ENCODE assay signal across 16 cellular contexts in genomic region chr1:158007180-158007579, GRCh38. TPM values are rescaled to one million over a fixed set of nuclear protein-coding genes. Genes with fewer than 3 reads are reported as not detected.
DNase-seq lines count a peak whose midpoint lies in the region; ATAC-seq, FAIRE-seq and TF ChIP-seq lines count a peak whose summit lies in the region.
"Had no signal": no experiment of that assay in that cellular context is flagged by ENCODE, and none has a peak within 500 bp of the region (broad histone marks: within the 10 kb centered on the region; RNA-seq: fewer than 3 reads in every experiment).

No MANE protein-coding gene starts in this region.

- H3K56ac ChIP-seq in H1 (replicated peaks; ENCODE audit: insufficient read length, low read depth, low read length) = no peak overlapping the region

- peak overlapping the region; percentile 89 for H3K27ac Mint-ChIP-seq in nephron progenitor cell
- H3K27ac Mint-ChIP-seq: natural killer cell had no signal

- H2BK12ac ChIP-seq in H1 (ENCODE audit: low read depth, low read length) = 0 out of 2 replicates have a peak overlapping the region, but pooled peaks have one; percentile 19

- no peak for DNase-seq in Peyer's patch
- no peak for DNase-seq in H1 (ENCODE audit: low read depth in 1 of 2, low spot score in 2 of 2)
- DNase-seq in nephron progenitor cell = no peak
- no peak for DNase-seq in tibial nerve (ENCODE audit: low spot score in 2 of 2)
- DNase-seq in DMS 273 (lab: John Stamatoyannopoulos, UW; ENCODE audit: unreplicated experiment) = no peak
- no peak for DNase-seq in COLO829 (ENCODE audit: low spot score)
- no peak for DNase-seq in NK-92 (lab: John Stamatoyannopoulos, UW; ENCODE audit: unreplicated experiment)
- DNase-seq: activated gamma-delta T cell treated with Interleukin-2 at 50 U/mL for 16 hours; natural killer cell; NCI-H1436; stimulated activated naive CD8-positive, alpha-beta T cell treated with anti-CD3 and anti-CD28 coated beads, Interleukin-15, Interleukin-2, amounts not matched to agents 100 U/mL and 50 U/mL, for 24 hours had no signal

- H2BK5ac ChIP-seq in H1 (ENCODE audit: low read depth, low read length) = peak overlapping the region; percentile 67; the same call in 1 of the 2 replicates

- H3K27ac ChIP-seq in Peyer's patch (peak overlapping the region in 3 of 4 donors; percentile 52 to 80 (median 76)), H1 (ENCODE audit: low read depth, low read length) (no peak overlapping the region), tibial nerve (peak overlapping the region; percentile 76 to 97 (median 88))
- H3K27ac ChIP-seq: BLaER1 treated with 17β-estradiol and CSF1 and Interleukin-3, amounts not matched to agents 10 nM and 100 nM; HL-60 had no signal

- H2AK5ac ChIP-seq in H1 (ENCODE audit: low read depth, low read length) = no peak overlapping the region

- no peak overlapping the region for H3K14ac ChIP-seq in H1 (ENCODE audit: insufficient read length)

- no peak overlapping the region for H3K9ac ChIP-seq in H1 (replicated peaks in 1 of 4; ENCODE audit: extremely low read depth in 1 of 4, low read depth in 3 of 4, low read length in 3 of 4)
- H3K9ac ChIP-seq: BLaER1 treated with 17β-estradiol and CSF1 and Interleukin-3, amounts not matched to agents 10 nM and 100 nM had no signal

- H3K4ac ChIP-seq in H1 (replicated peaks; ENCODE audit: insufficient read length, low read depth, low read length) = no peak overlapping the region

- peaks cover 15% of the 10 kb centered on the region for H3K36me3 Mint-ChIP-seq in nephron progenitor cell (ENCODE audit: low read depth)
- H3K36me3 Mint-ChIP-seq: natural killer cell had no signal

- CTCF ChIA-PET in H1 (lab: Charles Lee; ENCODE audit: partially characterized antibody) = interaction anchor here (0.7 to 53.4 kb wide), 12 partner anchors 7 to 102 kb away, joined by 3 to 2918 read pairs (median 4); partner anchors contain the start of gene KIRREL1

- peaks cover 7% of the 10 kb centered on the region for H3K79me1 ChIP-seq in H1 (ENCODE audit: low read depth, low read length)

- FAIRE-seq in H1 (lab: Jason Lieb, UNC) = no peak

- TF ChIP-seq CTCF in Peyer's patch (IDR thresholded peaks at IDR 0.05) (no peak), H1 (IDR thresholded peaks at IDR 0.05; ENCODE audit: control extremely low read depth in 1 of 3, insufficient read depth in 1 of 3, low read depth in 1 of 3, low read length in 3 of 3) (peak in 1 of 3 experiments; percentile 6; a peak in 1 of 4 replicates), nephron progenitor cell (IDR thresholded peaks at IDR 0.05) (no peak), tibial nerve (IDR thresholded peaks at IDR 0.05) (no peak)

- H3K9me3 Mint-ChIP-seq in nephron progenitor cell = no peaks in the 10 kb centered on the region
- H3K9me3 Mint-ChIP-seq: natural killer cell had no signal

- H3K18ac ChIP-seq in H1 (ENCODE audit: extremely low read depth, low read length) = no peak overlapping the region

- H2BK20ac ChIP-seq in H1 (ENCODE audit: low read length) = 0 out of 2 replicates have a peak overlapping the region, but pooled peaks have one; percentile 13

- H3K23ac ChIP-seq in H1 (ENCODE audit: insufficient read length) = no peak overlapping the region

- H3K4me2 ChIP-seq in H1 (ENCODE audit: insufficient read depth in 1 of 2, low read depth in 2 of 2, low read length in 2 of 2) = 0 out of 4 replicates have a peak overlapping the region, but pooled peaks of 1 of the 2 experiments have one; percentile 22
- H3K4me2 ChIP-seq: BLaER1 treated with 17β-estradiol and CSF1 and Interleukin-3, amounts not matched to agents 10 nM and 100 nM had no signal

- ATAC-seq in HG03439 (IDR thresholded peaks at IDR 0.05; ENCODE audit: unreplicated experiment) = no peak
- ATAC-seq: HCT116; natural killer cell; sciatic nerve; stimulated activated naive CD8-positive, alpha-beta T cell treated with anti-CD3 and anti-CD28 coated beads, Interleukin-15, Interleukin-2, amounts not matched to agents 100 U/mL and 50 U/mL, for 24 hours had no signal

- H3K23me2 ChIP-seq in H1 (ENCODE audit: low read depth, low read length) = peaks cover 4% of the 10 kb centered on the region; the same call in 1 of the 2 replicates

- H4K91ac ChIP-seq in H1 (replicated peaks; ENCODE audit: insufficient read length, low read length) = no peak overlapping the region

- POLR2A ChIA-PET in H1 (lab: Charles Lee; ENCODE audit: partially characterized antibody) = interaction anchor here (0.5 to 12.0 kb wide), 6 partner anchors 12 to 1538 kb away, joined by 3 to 94 read pairs (median 4); partner anchors contain the start of gene KIRREL1

- H3K27me3 Mint-ChIP-seq in nephron progenitor cell (ENCODE audit: low read depth, poor library complexity) = peaks cover 3% of the 10 kb centered on the region

- H3K27me3 ChIP-seq in Peyer's patch (no peaks in the 10 kb centered on the region), H1 (replicated peaks in 1 of 4; ENCODE audit: control insufficient read depth in 3 of 4, extremely low read depth in 1 of 4, insufficient read depth in 3 of 4, low read length in 3 of 4) (no peaks in the 10 kb centered on the region), tibial nerve (no peaks in the 10 kb centered on the region)
- H3K27me3 ChIP-seq: BLaER1 treated with 17β-estradiol and CSF1 and Interleukin-3, amounts not matched to agents 10 nM and 100 nM had no signal

- H3K9me3 ChIP-seq in Peyer's patch (no peaks in the 10 kb centered on the region), H1 (ENCODE audit: insufficient read depth in 2 of 2, low read depth in 1 of 2, low read length in 1 of 2) (no peaks in the 10 kb centered on the region), tibial nerve (no peaks in the 10 kb centered on the region)
- H3K9me3 ChIP-seq: BLaER1 treated with 17β-estradiol and CSF1 and Interleukin-3, amounts not matched to agents 10 nM and 100 nM had no signal

- no peak overlapping the region for H4K5ac ChIP-seq in H1 (ENCODE audit: insufficient read length, low read depth, low read length)

- TF ChIP-seq RAD21 in H1 (IDR thresholded peaks at IDR 0.05 in 1 of 2, conservative IDR thresholded peaks at IDR 0.05 in 1 of 2; ENCODE audit: low read depth in 2 of 2, low read length in 2 of 2) = peak in 1 of 2 experiments; percentile 13; a peak in 1 of 4 replicates

- TF ChIP-seq POLR2A in Peyer's patch (IDR thresholded peaks at IDR 0.05) (no peak), H1 (IDR thresholded peaks at IDR 0.05; ENCODE audit: control extremely low read depth in 1 of 2, low read depth in 2 of 2, low read length in 2 of 2) (no peak), tibial nerve (IDR thresholded peaks at IDR 0.05) (no peak)

- peak overlapping the region; percentile 72 for H3K4me3 Mint-ChIP-seq in nephron progenitor cell
- H3K4me3 Mint-ChIP-seq: natural killer cell had no signal

- H2BK120ac ChIP-seq in H1 (replicated peaks; ENCODE audit: low read depth, low read length) = no peak overlapping the region

- TF ChIP-seq EP300 in H1 (IDR thresholded peaks at IDR 0.05; ENCODE audit: borderline replicate concordance in 1 of 2, low read depth in 2 of 2, low read length in 2 of 2) (no peak), tibial nerve (IDR thresholded peaks at IDR 0.05) (no peak)

- no peak overlapping the region for H2BK15ac ChIP-seq in H1 (ENCODE audit: low read length)

- WGBS in H1 (ENCODE audit: extremely low coverage in 1 of 2, insufficient coverage in 1 of 2, insufficient read length in 1 of 2, insufficient replicate concordance in 2 of 2, low coverage in 1 of 2, low lambda C conversion rate in 2 of 2, missing lambda C conversion rate in 1 of 2), 2 experiments = 81% methylated on average over 6 of the region's 7 CpGs; no CpG with 5 or more reads in 1 of the 2 experiments
- 53 to 66% methylated on average over 7 of the region's 7 CpGs for WGBS in tibial nerve, 2 donors

- no peak overlapping the region for H4K8ac ChIP-seq in H1 (ENCODE audit: extremely low read depth, insufficient read depth, low read length)

- H3K79me2 ChIP-seq in H1 (ENCODE audit: control insufficient read depth in 1 of 2, insufficient read depth in 2 of 2, low read length in 2 of 2) = peaks cover 0 to 91% of the 10 kb centered on the region in 2 experiments; a peak in 2 of 4 replicates

- H3K36me3 ChIP-seq in Peyer's patch = no peaks in the 10 kb centered on the region
- H3K36me3 ChIP-seq in H1 (ENCODE audit: control insufficient read depth in 2 of 4, insufficient read depth in 4 of 4, low read length in 3 of 4) = 0 out of 8 replicates have a peak, but pooled peaks cover 0 to 2% (median 0%) of the 10 kb centered on the region in 4 experiments
- no peaks in the 10 kb centered on the region for H3K36me3 ChIP-seq in tibial nerve

- H3K4me1 ChIP-seq in Peyer's patch (peaks cover 0 to 32% (median 4%) of the 10 kb centered on the region in 4 donors), H1 (replicated peaks in 1 of 4; ENCODE audit: control insufficient read depth in 3 of 4, insufficient read depth in 4 of 4, low read length in 3 of 4) (peaks cover 22 to 52% (median 46%) of the 10 kb centered on the region in 4 experiments), tibial nerve (peaks cover 2 to 98% (median 81%) of the 10 kb centered on the region in 4 donors)

- no peak overlapping the region for H2AFZ ChIP-seq in H1 (ENCODE audit: low read length)

- H4K20me1 ChIP-seq in H1 (replicated peaks in 1 of 2; ENCODE audit: control insufficient read depth in 1 of 2, insufficient read depth in 2 of 2, low read length in 2 of 2) = peaks cover 0 to 3% of the 10 kb centered on the region in 2 experiments

- H3K4me1 Mint-ChIP-seq in nephron progenitor cell = peaks cover 97% of the 10 kb centered on the region
- H3K4me1 Mint-ChIP-seq: natural killer cell had no signal

- no peak overlapping the region for H3K4me3 ChIP-seq in Peyer's patch
- H3K4me3 ChIP-seq in H1 (ENCODE audit: extremely low read depth in 1 of 4, insufficient read depth in 2 of 4, low read depth in 3 of 4, low read length in 4 of 4) = no peak overlapping the region
- no peak overlapping the region for H3K4me3 ChIP-seq in tibial nerve
- H3K4me3 ChIP-seq: BLaER1 treated with 17β-estradiol and CSF1 and Interleukin-3, amounts not matched to agents 10 nM and 100 nM had no signal

TF ChIP-seq in H1, 55 proteins besides CTCF, POLR2A, EP300 and RAD21 (continues in another document):
- TF ChIP-seq CHD1 (IDR thresholded peaks at IDR 0.05; ENCODE audit: low read depth, low read length) (no peak), CREB1 (IDR thresholded peaks at IDR 0.05) (no peak), GTF2F1 (IDR thresholded peaks at IDR 0.05; ENCODE audit: borderline replicate concordance, low read depth, low read length) (no peak)

RNA-seq across cellular contexts. Expression of gene KIRREL1, which starts 13.7 kb away (rescaled TPM):
- total RNA-seq in Peyer's patch = 10 to 100 TPM in 3 of 4 donors, 1 to 10 TPM in 1; 2.8 to 29.7 (median 11.1) TPM
- 39.0 and 41.8 TPM in 2 replicates for total RNA-seq in H1 (2021; fragmentation: NEBNext Ultra II Directional; extraction: Animal tissue kit (Norgen Biotek cat#: 25700))
- 14.2 and 22.9 TPM in 2 replicates for polyA plus RNA-seq in H1 (2011; rRNA removed)
- 12.9 TPM for polyA plus RNA-seq in H1 (2011; cell fraction: cytosol; rRNA removed)
- polyA plus RNA-seq in H1 (2011; cell fraction: nucleus; rRNA removed) = 36.8 TPM
- 19.9 to 26.0 TPM (median 24.2 TPM) in 4 replicates for polyA plus RNA-seq in H1 (2012, experiment 1 of 2)
- polyA plus RNA-seq in H1 (2012, experiment 2 of 2) = 13.6 TPM
- polyA plus RNA-seq in H1 (2013, experiment 1 of 2) = 25.7 TPM
- 28.4 TPM for polyA plus RNA-seq in H1 (2013, experiment 2 of 2)
- polyA minus RNA-seq in H1 (2011; rRNA and poly(A)+ RNA removed) = 27.1 and 34.3 TPM in 2 replicates
- polyA minus RNA-seq in H1 (2011; cell fraction: cytosol; rRNA and poly(A)+ RNA removed) = 19.2 TPM
- polyA minus RNA-seq in H1 (2011; cell fraction: nucleus; rRNA and poly(A)+ RNA removed) = 21.7 TPM
- total RNA-seq in tibial nerve = 10 to 100 TPM; 47.1 to 60.6 (median 50.7) TPM
- total RNA-seq: natural killer cell had no signal
